ENCODE assay signal across 18 cellular contexts in the genomic region with DNA sequence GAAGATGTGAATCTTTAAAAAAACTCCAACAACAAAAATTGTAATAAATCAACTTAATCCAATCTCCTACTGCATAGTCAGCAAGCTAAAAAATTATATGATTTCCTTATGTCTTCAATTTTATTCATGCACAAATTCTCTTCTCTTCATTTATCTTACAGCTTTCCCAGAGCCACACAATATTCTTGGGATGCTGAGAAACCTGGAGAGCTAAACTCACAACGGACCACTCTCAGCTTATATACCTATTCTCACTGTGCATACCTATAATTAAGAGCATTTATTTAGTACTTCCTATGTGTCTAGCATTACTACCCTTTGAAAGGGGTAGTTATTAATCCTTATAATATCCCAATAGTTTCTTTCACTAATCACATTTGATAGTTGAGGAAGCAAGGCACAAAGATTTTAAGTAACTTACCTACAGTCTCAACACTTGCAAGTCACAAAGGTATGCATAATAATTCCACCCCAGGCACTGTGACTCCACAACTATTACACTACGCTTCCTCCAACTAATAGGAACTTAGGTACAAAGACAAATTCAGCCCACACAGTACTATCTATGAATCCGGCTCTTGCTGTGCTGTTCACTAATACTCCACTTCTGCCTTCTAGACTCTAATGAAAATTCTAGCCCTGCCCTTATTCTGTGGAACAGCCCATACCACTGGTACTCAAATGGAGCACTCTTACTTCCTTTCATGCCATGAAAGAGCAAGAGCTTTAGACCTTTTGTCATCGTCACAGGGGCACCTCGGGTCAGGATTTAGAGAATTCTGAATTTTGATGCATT. TPM values are rescaled to one million over a fixed set of nuclear protein-coding genes. Genes with fewer than 3 reads are reported as not detected.
A peak's percentile ranks its signal among the peaks of the same experiment; 100 is the strongest.
DNase-seq lines count a peak whose midpoint lies in the region; ATAC-seq, FAIRE-seq and TF ChIP-seq lines count a peak whose summit lies in the region.
"Had no signal": no experiment of that assay in that cellular context is flagged by ENCODE, and none has a peak within 500 bp of the region (broad histone marks: within the 10 kb centered on the region; RNA-seq: fewer than 3 reads in every experiment).

No MANE protein-coding gene starts in this region.

- TF ChIP-seq EP300 in K562 (IDR thresholded peaks at IDR 0.05; ENCODE audit: low read length), result no peak; the same call in 1 of the 2 replicates

- no peaks in the 10 kb centered on the region for H3K9me3 Mint-ChIP-seq in activated CD8-positive, alpha-beta T cell treated with anti-CD3 and anti-CD28 coated beads for 36 hours
- no peaks in the 10 kb centered on the region for H3K9me3 Mint-ChIP-seq in activated CD8-positive, alpha-beta T cell treated with anti-CD3 and anti-CD28 coated beads, Interleukin-2, amount 10 ng/mL, durations not matched to agents 7 days and 5 days (ENCODE audit: insufficient read depth)
- H3K9me3 Mint-ChIP-seq in stimulated activated naive B cell treated with anti-CD40 and anti-IgM and Interleukin-4, amounts not matched to agents 10 μg/mL and 1 μg/mL and 100 μg/mL, for 72 hours, result no peaks in the 10 kb centered on the region
- H3K9me3 Mint-ChIP-seq: CD4-positive, CD25-positive, alpha-beta regulatory T cell had no signal

- peak overlapping the region; percentile 17; the same call in 2 of the 3 replicates for H3K27ac ChIP-seq in K562 (ENCODE audit: extremely low read depth, low read depth, low read length)
- H3K27ac ChIP-seq: BLaER1, HL-60 had no signal

- CTCF ChIA-PET in activated CD8-positive, alpha-beta T cell treated with anti-CD3 and anti-CD28 coated beads for 36 hours (lab: Charles Lee), result interaction anchor here (0.8 to 8.2 kb wide), 4 partner anchors 11 to 86 kb away, joined by 3 to 138 read pairs (median 4); no protein-coding TSS in a partner anchor
- CTCF ChIA-PET in activated CD8-positive, alpha-beta T cell treated with anti-CD3 and anti-CD28 coated beads, Interleukin-2, amount 10 ng/mL, durations not matched to agents 7 days and 5 days (lab: Charles Lee), result interaction anchor here (0.7 to 10.0 kb wide), 5 partner anchors 16 to 169 kb away, joined by 3 to 195 read pairs (median 4); no protein-coding TSS in a partner anchor
- CTCF ChIA-PET in K562 (lab: Yijun Ruan, JAX; ENCODE audit: low intra/inter-chr PET ratio), result no interaction called here

- peak overlapping the region; percentile 8 for H3K27ac Mint-ChIP-seq in activated CD8-positive, alpha-beta T cell treated with anti-CD3 and anti-CD28 coated beads for 36 hours
- H3K27ac Mint-ChIP-seq in activated CD8-positive, alpha-beta T cell treated with anti-CD3 and anti-CD28 coated beads, Interleukin-2, amount 10 ng/mL, durations not matched to agents 7 days and 5 days, result no peak overlapping the region
- no peak overlapping the region for H3K27ac Mint-ChIP-seq in stimulated activated naive B cell treated with anti-CD40 and anti-IgM and Interleukin-4, amounts not matched to agents 10 μg/mL and 1 μg/mL and 100 μg/mL, for 72 hours

- in situ Hi-C loops in SK-MEL-5 (cut with HindIII; ENCODE audit: low pct_unique_long_range_greater_than_20kb, low sequenced_read_pairs) (loop anchor here (5.0 to 10.0 kb wide), 2 partner anchors 34 to 79 kb away; no protein-coding TSS in a partner anchor), K562 (cut with MboI) (loop anchor here (5.0 to 10.0 kb wide), 3 partner anchors 91 to 479 kb away; no protein-coding TSS in a partner anchor)

- intact Hi-C loops in activated CD8-positive, alpha-beta T cell treated with anti-CD3 and anti-CD28 coated beads for 36 hours (cut with micrococcal nuclease), result loop anchor here (10.0 kb wide), 1 partner anchor 481 kb away; no protein-coding TSS in a partner anchor
- intact Hi-C loops in K562 (cut with micrococcal nuclease), result loop anchor here (5.0 kb wide), 2 partner anchors 69 to 351 kb away; no protein-coding TSS in a partner anchor

- no TSS peak for BruUV-seq in K562 (replicated peaks; lab: Mats Ljungman, UMichigan)

- peak overlapping the region; percentile 51 for H3K4me2 ChIP-seq in K562 (ENCODE audit: insufficient read depth, low read length)
- H3K4me2 ChIP-seq: BLaER1 had no signal

- H3K27me3 ChIP-seq in K562 (ENCODE audit: control insufficient read depth in 2 of 2, insufficient read depth in 2 of 2, low read length in 2 of 2), result no peaks in the 10 kb centered on the region
- H3K27me3 ChIP-seq: BLaER1 had no signal

- H4K20me1 ChIP-seq in K562 (replicated peaks; ENCODE audit: control insufficient read depth, insufficient read depth, low read length), result no peaks in the 10 kb centered on the region
- H4K20me1 ChIP-seq: BLaER1 had no signal

- no peak for TF ChIP-seq CTCF in activated CD8-positive, alpha-beta T cell treated with anti-CD3 and anti-CD28 coated beads for 36 hours (IDR thresholded peaks at IDR 0.05)
- TF ChIP-seq CTCF in K562 (IDR thresholded peaks at IDR 0.05 in 2 of 3, conservative IDR thresholded peaks at IDR 0.05 in 1 of 3; ENCODE audit: insufficient read depth in 2 of 3, low read depth in 1 of 3, low read length in 3 of 3), result no peak

- TF ChIP-seq POLR2A in K562 (conservative IDR thresholded peaks at IDR 0.05), result no peak; the same call in none of the 2 replicates

- DNase-seq in activated CD8-positive, alpha-beta T cell treated with anti-CD3 and anti-CD28 coated beads for 36 hours, result no peak
- no peak for DNase-seq in activated CD8-positive, alpha-beta T cell treated with anti-CD3 and anti-CD28 coated beads, Interleukin-2, amount 10 ng/mL, durations not matched to agents 7 days and 5 days
- peak; percentile 22 for DNase-seq in SK-MEL-5 (ENCODE audit: low read depth, low spot score)
- DNase-seq in K562 (ENCODE audit: extremely low read depth in 1 of 4, low spot score in 3 of 4), result peak in 1 of 4 experiments; percentile 41
- no peak for DNase-seq in stimulated activated naive B cell treated with anti-CD40 and anti-IgM and Interleukin-4, amounts not matched to agents 10 μg/mL and 1 μg/mL and 100 μg/mL, for 72 hours
- no peak for DNase-seq in amygdala (lab: John Stamatoyannopoulos, UW)
- DNase-seq in NCI-H1105 (lab: John Stamatoyannopoulos, UW), result no peak
- DNase-seq: 8988T; AML-193; Calu3; CD4-positive, CD25-positive, alpha-beta regulatory T cell; DMS79; HCEC 1CT had no signal

- H3K79me2 ChIP-seq in K562 (ENCODE audit: control insufficient read depth, insufficient read depth, low read length), result peaks cover 53% of the 10 kb centered on the region

- no peaks in the 10 kb centered on the region for H3K9me1 ChIP-seq in K562 (ENCODE audit: control insufficient read depth, insufficient read depth, low read length)

- H3K4me1 Mint-ChIP-seq in activated CD8-positive, alpha-beta T cell treated with anti-CD3 and anti-CD28 coated beads for 36 hours (ENCODE audit: low read depth), result peaks cover 24% of the 10 kb centered on the region
- H3K4me1 Mint-ChIP-seq in activated CD8-positive, alpha-beta T cell treated with anti-CD3 and anti-CD28 coated beads, Interleukin-2, amount 10 ng/mL, durations not matched to agents 7 days and 5 days (ENCODE audit: low read depth), result peaks cover 25% of the 10 kb centered on the region
- H3K4me1 Mint-ChIP-seq in stimulated activated naive B cell treated with anti-CD40 and anti-IgM and Interleukin-4, amounts not matched to agents 10 μg/mL and 1 μg/mL and 100 μg/mL, for 72 hours, result peaks cover 8 to 18% of the 10 kb centered on the region in 2 donors

- no peak for ATAC-seq in activated CD8-positive, alpha-beta T cell treated with anti-CD3 and anti-CD28 coated beads for 36 hours
- no peak for ATAC-seq in activated CD8-positive, alpha-beta T cell treated with anti-CD3 and anti-CD28 coated beads, Interleukin-2, amount 10 ng/mL, durations not matched to agents 7 days and 5 days
- no peak; the same call in none of the 3 replicates for ATAC-seq in K562
- ATAC-seq in stimulated activated naive B cell treated with anti-CD40 and anti-IgM and Interleukin-4, amounts not matched to agents 10 μg/mL and 1 μg/mL and 100 μg/mL, for 72 hours (replicated peaks), result no peak
- no peak for ATAC-seq in GM21390 (IDR thresholded peaks at IDR 0.05; ENCODE audit: unreplicated experiment)
- ATAC-seq: GM12878 had no signal

- no peaks in the 10 kb centered on the region for H3K27me3 Mint-ChIP-seq in activated CD8-positive, alpha-beta T cell treated with anti-CD3 and anti-CD28 coated beads for 36 hours
- peaks cover 10% of the 10 kb centered on the region for H3K27me3 Mint-ChIP-seq in activated CD8-positive, alpha-beta T cell treated with anti-CD3 and anti-CD28 coated beads, Interleukin-2, amount 10 ng/mL, durations not matched to agents 7 days and 5 days (ENCODE audit: low read depth)
- no peaks in the 10 kb centered on the region for H3K27me3 Mint-ChIP-seq in stimulated activated naive B cell treated with anti-CD40 and anti-IgM and Interleukin-4, amounts not matched to agents 10 μg/mL and 1 μg/mL and 100 μg/mL, for 72 hours

- H3K36me3 ChIP-seq in K562 (ENCODE audit: control insufficient read depth, insufficient read depth, low read length), result peaks cover 6% of the 10 kb centered on the region; the same call in 1 of the 3 replicates
- H3K36me3 ChIP-seq: BLaER1 had no signal

- H2AFZ ChIP-seq in K562 (ENCODE audit: low read depth, low read length), result peak overlapping the region; percentile 32

- WGBS in K562 (ENCODE audit: insufficient coverage, low coverage, missing lambda C conversion rate), result 54% methylated on average over 5 of the region's 5 CpGs

- no peak overlapping the region for H3K4me3 ChIP-seq in K562
- H3K4me3 ChIP-seq: BLaER1, GM12878 had no signal

- H3K36me3 Mint-ChIP-seq in activated CD8-positive, alpha-beta T cell treated with anti-CD3 and anti-CD28 coated beads for 36 hours (ENCODE audit: low read depth), result peaks cover 5% of the 10 kb centered on the region
- H3K36me3 Mint-ChIP-seq in activated CD8-positive, alpha-beta T cell treated with anti-CD3 and anti-CD28 coated beads, Interleukin-2, amount 10 ng/mL, durations not matched to agents 7 days and 5 days (ENCODE audit: low read depth), result peaks cover 8% of the 10 kb centered on the region
- peaks cover 0 to under 1% of the 10 kb centered on the region in 2 donors for H3K36me3 Mint-ChIP-seq in stimulated activated naive B cell treated with anti-CD40 and anti-IgM and Interleukin-4, amounts not matched to agents 10 μg/mL and 1 μg/mL and 100 μg/mL, for 72 hours
- H3K36me3 Mint-ChIP-seq: CD4-positive, CD25-positive, alpha-beta regulatory T cell had no signal

- POLR2A ChIA-PET in activated CD8-positive, alpha-beta T cell treated with anti-CD3 and anti-CD28 coated beads for 36 hours (lab: Charles Lee), result no interaction called here
- POLR2A ChIA-PET in activated CD8-positive, alpha-beta T cell treated with anti-CD3 and anti-CD28 coated beads, Interleukin-2, amount 10 ng/mL, durations not matched to agents 7 days and 5 days (lab: Charles Lee), result interaction anchor here (0.6 kb wide), 1 partner anchor 79 kb away, joined by 8 read pairs; no protein-coding TSS in a partner anchor
- POLR2A ChIA-PET in K562 (lab: Yijun Ruan, JAX), result interaction anchor here (0.7 to 1.6 kb wide), 3 partner anchors 14 to 85 kb away, joined by 3 to 4 read pairs (median 3); no protein-coding TSS in a partner anchor

- H3K4me1 ChIP-seq in K562 (replicated peaks in 1 of 2; ENCODE audit: control insufficient read depth in 2 of 2, insufficient read depth in 2 of 2, low read length in 2 of 2), result peaks cover 11 to 32% of the 10 kb centered on the region in 2 experiments; a peak in 4 of 5 replicates

- 0 out of 4 replicates have a peak, but pooled peaks of 1 of the 2 experiments have one; percentile 7 for TF ChIP-seq RAD21 in K562 (CRISPR knock-in tag; conservative IDR thresholded peaks at IDR 0.05 in 1 of 2, IDR thresholded peaks at IDR 0.05 in 1 of 2)

- H3K9me3 ChIP-seq in K562 (replicated peaks; ENCODE audit: control insufficient read depth, insufficient read depth, low read depth, low read length), result no peaks in the 10 kb centered on the region
- H3K9me3 ChIP-seq: BLaER1 had no signal

- no peak overlapping the region for H3K4me3 Mint-ChIP-seq in activated CD8-positive, alpha-beta T cell treated with anti-CD3 and anti-CD28 coated beads for 36 hours
- H3K4me3 Mint-ChIP-seq in activated CD8-positive, alpha-beta T cell treated with anti-CD3 and anti-CD28 coated beads, Interleukin-2, amount 10 ng/mL, durations not matched to agents 7 days and 5 days, result no peak overlapping the region
- no peak overlapping the region for H3K4me3 Mint-ChIP-seq in stimulated activated naive B cell treated with anti-CD40 and anti-IgM and Interleukin-4, amounts not matched to agents 10 μg/mL and 1 μg/mL and 100 μg/mL, for 72 hours

- peak overlapping the region in 1 of 2 experiments; percentile 86; a peak in 2 of 4 replicates for H3K9ac ChIP-seq in K562 (ENCODE audit: insufficient read depth in 1 of 2, low read depth in 2 of 2, low read length in 2 of 2)
- H3K9ac ChIP-seq: BLaER1 had no signal

- FAIRE-seq in K562 (lab: Jason Lieb, UNC), result no peak
- FAIRE-seq: GM12878, GM18507 had no signal

RNA-seq across cellular contexts. Expression of gene CCDC71L, which starts 5.1 kb away (rescaled TPM):
- 10 to 100 TPM; 18.2 to 20.9 TPM for total RNA-seq in activated CD8-positive, alpha-beta T cell treated with anti-CD3 and anti-CD28 coated beads for 36 hours
- 10 to 100 TPM; 16.6 to 17.8 TPM for total RNA-seq in activated CD8-positive, alpha-beta T cell treated with anti-CD3 and anti-CD28 coated beads, Interleukin-2, amount 10 ng/mL, durations not matched to agents 7 days and 5 days
- 74.4 and 89.1 TPM in 2 replicates for total RNA-seq in SK-MEL-5 (2014; rRNA removed; shearing (Covaris generic))
- polyA plus RNA-seq in SK-MEL-5 (2015; cell fraction: cytosol; rRNA removed), result 94.2 and 104 TPM in 2 replicates
- 76.5 and 98.7 TPM in 2 replicates for polyA plus RNA-seq in SK-MEL-5 (2015; cell fraction: nucleus; rRNA removed)
- 17.4 and 20.0 TPM in 2 replicates for total RNA-seq in K562 (2011; cell fraction: chromatin; rRNA removed; ENCODE audit: low replicate concordance)
- total RNA-seq in K562 (2011; cell fraction: nucleolus; rRNA removed), result 19.7 and 20.5 TPM in 2 replicates
- total RNA-seq in K562 (2011; cell fraction: nucleoplasm; rRNA removed), result 23.1 and 28.9 TPM in 2 replicates
- total RNA-seq in K562 (2014; rRNA removed) (78.7 and 83.9 TPM in 2 replicates), K562 (2014; rRNA removed; fragmentation: Illumina TruSeq; extraction: Trizol) (26.2 and 32.8 TPM in 2 replicates), K562 (2015; rRNA removed; fragmentation: Illumina TruSeq; extraction: Trizol) (21.3 and 22.2 TPM in 2 replicates), K562 (2021) (96.1 and 108 TPM in 2 replicates)
- polyA plus RNA-seq in K562 (2011; rRNA removed) (16.0 and 25.4 TPM in 2 replicates), K562 (2014; fragmentation: Illumina TruSeq; extraction: Trizol) (23.2 and 39.7 TPM in 2 replicates), K562 (2014; fragmentation: Nextera tagmentation; extraction: Ambion mirVana) (1 to 10 TPM; 5.7 to 7.7 TPM), K562 (2014; rRNA removed) (59.1 and 61.3 TPM in 2 replicates)
- polyA plus RNA-seq in K562 (2011; cell fraction: cytosol; rRNA removed), result 20.8 and 43.7 TPM in 2 replicates
- 17.5 and 23.9 TPM in 2 replicates for polyA plus RNA-seq in K562 (2011; cell fraction: nucleus; rRNA removed)
- polyA plus RNA-seq in K562 (2012), result 59.3 and 80.9 TPM in 2 replicates
- 11.8 and 13.3 TPM in 2 replicates for polyA minus RNA-seq in K562 (2011; rRNA and poly(A)+ RNA removed)
- polyA minus RNA-seq in K562 (2011; cell fraction: cytosol; rRNA and poly(A)+ RNA removed), result 14.5 and 18.4 TPM in 2 replicates
- polyA minus RNA-seq in K562 (2011; cell fraction: nucleus; rRNA and poly(A)+ RNA removed), result 16.4 and 23.1 TPM in 2 replicates
